ENCODE assay signal across 11 cellular contexts in the genomic region with DNA sequence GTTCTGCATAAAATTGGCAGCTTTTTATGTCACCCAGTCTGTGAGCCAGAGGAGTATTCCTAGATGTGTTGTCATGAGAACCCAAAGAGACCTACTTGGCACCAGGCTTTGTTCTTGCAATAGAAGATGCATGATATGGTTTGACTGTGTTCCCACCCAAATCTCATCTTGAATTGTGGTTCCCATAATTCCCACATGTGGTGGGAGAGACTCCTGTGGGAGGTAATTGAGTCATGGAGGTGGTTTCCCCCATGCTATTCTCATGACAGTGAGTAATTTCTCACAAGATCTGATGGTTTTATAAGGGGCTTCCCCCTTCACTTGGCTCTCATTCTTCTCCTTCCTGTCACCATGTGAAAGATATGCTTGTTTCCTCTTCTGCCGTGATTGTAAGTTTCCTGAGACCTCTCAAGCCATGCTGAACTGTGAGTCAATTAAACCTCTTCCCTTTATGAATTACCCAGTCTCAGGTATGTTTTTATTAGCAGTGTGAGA.
A peak's percentile ranks its signal among the peaks of the same experiment; 100 is the strongest.
DNase-seq lines count a peak whose midpoint lies in the region; ATAC-seq and TF ChIP-seq lines count a peak whose summit lies in the region.
"Had no signal": no experiment of that assay in that cellular context is flagged by ENCODE, and none has a peak within 500 bp of the region (broad histone marks: within the 10 kb centered on the region; RNA-seq: fewer than 3 reads in every experiment).

No MANE protein-coding gene starts in this region.

- peaks cover 3% of the 10 kb centered on the region for H3K36me3 Mint-ChIP-seq in activated naive CD8-positive, alpha-beta T cell treated with anti-CD3 and anti-CD28 coated beads, Interleukin-2, amount 10 ng/mL, durations not matched to agents 7 days and 5 days
- peaks cover 17% of the 10 kb centered on the region for H3K36me3 Mint-ChIP-seq in stimulated activated naive CD8-positive, alpha-beta T cell treated with anti-CD3 and anti-CD28 coated beads, Interleukin-15, Interleukin-2, amounts not matched to agents 100 ng/mL and 50 ng/mL, for 24 hours (ENCODE audit: low read depth)

- H3K4me3 ChIP-seq in lower leg skin (ENCODE audit: low read depth, poor library complexity, severe bottlenecking) (no peak overlapping the region), OCI-LY7 (ENCODE audit: low read depth, low read length, poor library complexity, severe bottlenecking) (no peak overlapping the region)
- H3K4me3 ChIP-seq: ovary, SK-N-MC had no signal

- H3K79me2 ChIP-seq in OCI-LY7 (ENCODE audit: insufficient read depth, low read depth, low read length) = no peaks in the 10 kb centered on the region

- no peak overlapping the region for H3K27ac Mint-ChIP-seq in activated naive CD8-positive, alpha-beta T cell treated with anti-CD3 and anti-CD28 coated beads, Interleukin-2, amount 10 ng/mL, durations not matched to agents 7 days and 5 days
- peak overlapping the region; percentile 79 for H3K27ac Mint-ChIP-seq in stimulated activated naive CD8-positive, alpha-beta T cell treated with anti-CD3 and anti-CD28 coated beads, Interleukin-15, Interleukin-2, amounts not matched to agents 100 ng/mL and 50 ng/mL, for 24 hours
- H3K27ac Mint-ChIP-seq: CD4-positive, alpha-beta T cell had no signal

- no peaks in the 10 kb centered on the region for H3K36me3 ChIP-seq in OCI-LY7 (ENCODE audit: insufficient read depth, low read length)
- H3K36me3 ChIP-seq: ovary had no signal

- no peak overlapping the region for H2AFZ ChIP-seq in OCI-LY7 (ENCODE audit: low read length)

- H3K4me2 ChIP-seq in OCI-LY7 (ENCODE audit: low read length) = no peak overlapping the region

- DNase-seq in stimulated activated CD4-positive, alpha-beta T cell treated with anti-CD3 and anti-CD28 coated beads, Interleukin-1b, Interleukin-23, amount 100 ng/mL, for 48 hours = peak; percentile 19
- no peak for DNase-seq in stimulated activated CD4-positive, alpha-beta T cell treated with anti-CD3 and anti-CD28 coated beads, Interleukin-12 subunit alpha, Interleukin-12 subunit beta, amount 100 ng/mL, for 4 hours
- no peak for DNase-seq in activated naive CD8-positive, alpha-beta T cell treated with anti-CD3 and anti-CD28 coated beads, Interleukin-2, amount 10 ng/mL, durations not matched to agents 7 days and 5 days
- no peak for DNase-seq in RPMI8226
- DNase-seq in lower leg skin (ENCODE audit: low spot score in 2 of 2) = no peak
- DNase-seq in OCI-LY7 (ENCODE audit: low spot score) = no peak
- DNase-seq: CD4-positive, alpha-beta T cell; ovary had no signal

- intact Hi-C loops in lower leg skin (cut with DNase I; ENCODE audit: low total_unique reads) (no loop called here), OCI-LY7 (cut with micrococcal nuclease; ENCODE audit: unreplicated experiment) (no loop called here)

- no peak overlapping the region for H3K4me3 Mint-ChIP-seq in activated naive CD8-positive, alpha-beta T cell treated with anti-CD3 and anti-CD28 coated beads, Interleukin-2, amount 10 ng/mL, durations not matched to agents 7 days and 5 days
- no peak overlapping the region for H3K4me3 Mint-ChIP-seq in stimulated activated naive CD8-positive, alpha-beta T cell treated with anti-CD3 and anti-CD28 coated beads, Interleukin-15, Interleukin-2, amounts not matched to agents 100 ng/mL and 50 ng/mL, for 24 hours
- H3K4me3 Mint-ChIP-seq: CD4-positive, alpha-beta T cell had no signal

- TF ChIP-seq CTCF in lower leg skin (IDR thresholded peaks at IDR 0.05) (no peak), OCI-LY7 (conservative IDR thresholded peaks at IDR 0.05; ENCODE audit: low read length) (no peak)

- POLR2A ChIA-PET in activated naive CD8-positive, alpha-beta T cell treated with anti-CD3 and anti-CD28 coated beads, Interleukin-2, amount 10 ng/mL, durations not matched to agents 7 days and 5 days (lab: Charles Lee) = no interaction called here
- POLR2A ChIA-PET in OCI-LY7 (lab: Charles Lee) = no interaction called here

- H3K9me3 Mint-ChIP-seq in activated naive CD8-positive, alpha-beta T cell treated with anti-CD3 and anti-CD28 coated beads, Interleukin-2, amount 10 ng/mL, durations not matched to agents 7 days and 5 days = peaks cover 14% of the 10 kb centered on the region
- H3K9me3 Mint-ChIP-seq in stimulated activated naive CD8-positive, alpha-beta T cell treated with anti-CD3 and anti-CD28 coated beads, Interleukin-15, Interleukin-2, amounts not matched to agents 100 ng/mL and 50 ng/mL, for 24 hours = peaks cover 33% of the 10 kb centered on the region

- peak; percentile 74 for ATAC-seq in HG02981 (IDR thresholded peaks at IDR 0.05; ENCODE audit: unreplicated experiment)
- peak; percentile 42 for ATAC-seq in activated naive CD8-positive, alpha-beta T cell treated with anti-CD3 and anti-CD28 coated beads, Interleukin-2, amount 10 ng/mL, durations not matched to agents 7 days and 5 days (ENCODE audit: low read depth)

- H3K27me3 Mint-ChIP-seq in activated naive CD8-positive, alpha-beta T cell treated with anti-CD3 and anti-CD28 coated beads, Interleukin-2, amount 10 ng/mL, durations not matched to agents 7 days and 5 days = no peaks in the 10 kb centered on the region
- H3K27me3 Mint-ChIP-seq in stimulated activated naive CD8-positive, alpha-beta T cell treated with anti-CD3 and anti-CD28 coated beads, Interleukin-15, Interleukin-2, amounts not matched to agents 100 ng/mL and 50 ng/mL, for 24 hours = peaks cover 14% of the 10 kb centered on the region
- H3K27me3 Mint-ChIP-seq: CD4-positive, alpha-beta T cell had no signal

- WGBS in lower leg skin, 2 donors = 38 to 43% methylated on average over 1 of the region's 1 CpG

- no peaks in the 10 kb centered on the region for H3K4me1 ChIP-seq in OCI-LY7 (ENCODE audit: insufficient read depth, low read length, poor library complexity, severe bottlenecking)

- CTCF ChIA-PET in OCI-LY7 (lab: Charles Lee; ENCODE audit: unreplicated experiment) = no interaction called here

- H3K27ac ChIP-seq in OCI-LY7 (ENCODE audit: low read depth, low read length, poor library complexity, severe bottlenecking) = no peak overlapping the region
- H3K27ac ChIP-seq: ovary, SK-N-MC had no signal

- no peaks in the 10 kb centered on the region for H4K20me1 ChIP-seq in OCI-LY7 (ENCODE audit: insufficient read depth, low read length)

- no TSS peak for BruUV-seq in OCI-LY7 (replicated peaks; lab: Mats Ljungman, UMichigan)

- no peaks in the 10 kb centered on the region for H3K9me2 ChIP-seq in OCI-LY7 (ENCODE audit: insufficient read depth, low read length)

- TF ChIP-seq POLR2A in lower leg skin (IDR thresholded peaks at IDR 0.05) = no peak

- no peaks in the 10 kb centered on the region for H3K4me1 Mint-ChIP-seq in activated naive CD8-positive, alpha-beta T cell treated with anti-CD3 and anti-CD28 coated beads, Interleukin-2, amount 10 ng/mL, durations not matched to agents 7 days and 5 days
- peaks cover 30% of the 10 kb centered on the region for H3K4me1 Mint-ChIP-seq in stimulated activated naive CD8-positive, alpha-beta T cell treated with anti-CD3 and anti-CD28 coated beads, Interleukin-15, Interleukin-2, amounts not matched to agents 100 ng/mL and 50 ng/mL, for 24 hours (ENCODE audit: low read depth)

- no peaks in the 10 kb centered on the region for H3K9me3 ChIP-seq in OCI-LY7 (ENCODE audit: low read length)
- H3K9me3 ChIP-seq: ovary had no signal
